In the genomic region with DNA sequence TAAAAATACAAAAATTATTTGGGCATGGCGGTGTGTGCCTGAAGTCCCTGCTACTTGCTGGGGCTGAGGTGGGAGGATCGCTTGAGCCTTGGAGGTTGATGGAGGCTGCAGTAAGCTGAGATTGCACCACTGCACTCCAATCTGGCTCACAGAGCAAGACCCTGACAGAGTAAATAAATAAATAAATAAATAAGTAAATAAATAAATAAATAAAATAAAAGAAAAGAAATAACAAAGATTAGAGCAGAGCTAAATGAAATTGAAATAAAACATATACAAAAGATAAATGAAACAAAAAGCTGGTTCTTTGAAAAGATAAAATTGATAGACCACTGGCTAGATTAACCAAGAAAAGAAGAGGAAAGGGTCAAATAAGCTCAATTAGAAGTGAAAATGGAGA, we compare ENCODE assay signal across 29 cellular contexts.
"Had no signal": no experiment of that assay in that cellular context is flagged by ENCODE, and none has a peak within 500 bp of the region (broad histone marks: within the 10 kb centered on the region; RNA-seq: fewer than 3 reads in every experiment).

No MANE protein-coding gene starts in this region.

- H3K9me3 ChIP-seq: suprapubic skin, testis, thoracic aorta, thyroid gland, tibial artery, tibial nerve, transverse colon, upper lobe of left lung, upper lobe of right lung, uterus, vagina had no signal

- H3K27me3 Mint-ChIP-seq: stimulated activated memory B cell treated with anti-CD40 and anti-IgM and Interleukin-4, amounts not matched to agents 10 μg/mL and 1 μg/mL and 100 μg/mL, for 72 hours; stimulated activated naive CD8-positive, alpha-beta T cell treated with anti-CD3 and anti-CD28 coated beads, Interleukin-15, amount 100 ng/mL, for 72 hours; stimulated activated naive CD8-positive, alpha-beta T cell treated with anti-CD3 and anti-CD28 coated beads, Interleukin-15, Interleukin-2, amounts not matched to agents 100 ng/mL and 50 ng/mL, for 24 hours; type B pancreatic cell had no signal

- FAIRE-seq: urothelium cell line had no signal

- H3K4me1 Mint-ChIP-seq: stimulated activated effector memory CD8-positive, alpha-beta T cell treated with anti-CD3 and anti-CD28 coated beads, Interleukin-12 subunit alpha, Interleukin-12 subunit beta, amount 100 ng/mL, for 72 hours; stimulated activated memory B cell treated with anti-CD40 and anti-IgM and Interleukin-4, amounts not matched to agents 10 μg/mL and 1 μg/mL and 100 μg/mL, for 72 hours; stimulated activated naive B cell treated with anti-CD40 and anti-IgM and Interleukin-4, amounts not matched to agents 10 μg/mL and 1 μg/mL and 100 μg/mL, for 72 hours; stimulated activated naive CD8-positive, alpha-beta T cell treated with anti-CD3 and anti-CD28 coated beads, Interleukin-15, amount 100 ng/mL, for 72 hours had no signal

- H3K4me3 ChIP-seq: stomach, suprapubic skin, testis, thoracic aorta, thyroid gland, tibial artery, tibial nerve, transverse colon, upper lobe of left lung, upper lobe of right lung, uterus, vagina had no signal

- H3K27me3 ChIP-seq: stomach, suprapubic skin, testis, thyroid gland, tibial artery, tibial nerve, transverse colon, upper lobe of left lung, upper lobe of right lung, uterus, vagina had no signal

- H3K4me1 ChIP-seq: stomach, testis, thyroid gland, tibial artery, tibial nerve, transverse colon, upper lobe of left lung, upper lobe of right lung, uterus, vagina had no signal

- DNase-seq: stimulated activated CD4-positive, alpha-beta T cell treated with anti-CD3 and anti-CD28 coated beads, Interleukin-2, amount 100 ng/mL, for 48 hours; stimulated activated CD4-positive, alpha-beta T cell treated with anti-CD3 and anti-CD28 coated beads, Interleukin-4, amount 100 ng/mL, for 1 hour; stimulated activated CD4-positive, alpha-beta T cell treated with anti-CD3 and anti-CD28 coated beads, Interleukin-4, amount 100 ng/mL, for 24 hours; stimulated activated CD4-positive, alpha-beta T cell treated with anti-CD3 and anti-CD28 coated beads, Interleukin-4, amount 100 ng/mL, for 4 hours; stimulated activated CD8-positive, alpha-beta memory T cell treated with anti-CD3 and anti-CD28 coated beads, Interleukin-4, amount 100 ng/mL, for 48 hours; stimulated activated naive B cell treated with anti-CD40 and anti-IgM and Interleukin-4, amounts not matched to agents 10 μg/mL and 1 μg/mL and 100 μg/mL, for 72 hours; stimulated activated naive CD4-positive, alpha-beta T cell; stimulated activated naive CD4-positive, alpha-beta T cell treated with Interleukin-2 at 50 U/mL for 16 hours; stimulated activated naive CD8-positive, alpha-beta T cell treated with anti-CD3 and anti-CD28 coated beads, Interleukin-15, amount 100 ng/mL, for 72 hours; stimulated activated naive CD8-positive, alpha-beta T cell treated with anti-CD3 and anti-CD28 coated beads, Interleukin-15, Interleukin-2, amounts not matched to agents 100 U/mL and 50 U/mL, for 24 hours; stomach; substantia nigra; testis; thyroid gland; tibial artery; transverse colon; trophoblast cell; upper lobe of left lung; upper lobe of right lung; uterus had no signal

- H3K27ac ChIP-seq: stomach, suprapubic skin, testis, thoracic aorta, thyroid gland, tibial artery, tibial nerve, transverse colon, upper lobe of left lung, upper lobe of right lung, uterus, vagina had no signal

- ATAC-seq: stimulated activated effector memory CD8-positive, alpha-beta T cell treated with anti-CD3 and anti-CD28 coated beads, Interleukin-12 subunit alpha, Interleukin-12 subunit beta, amount 100 ng/mL, for 72 hours; stimulated activated memory B cell treated with anti-CD40 and anti-IgM and Interleukin-4, amounts not matched to agents 10 μg/mL and 1 μg/mL and 100 μg/mL, for 72 hours; stimulated activated naive B cell treated with anti-CD40 and anti-IgM and Interleukin-4, amounts not matched to agents 10 μg/mL and 1 μg/mL and 100 μg/mL, for 72 hours; stimulated activated naive CD8-positive, alpha-beta T cell treated with anti-CD3 and anti-CD28 coated beads, Interleukin-15, amount 100 ng/mL, for 72 hours; stimulated activated naive CD8-positive, alpha-beta T cell treated with anti-CD3 and anti-CD28 coated beads, Interleukin-15, Interleukin-2, amounts not matched to agents 100 U/mL and 50 U/mL, for 24 hours; upper lobe of right lung had no signal

- H3K36me3 ChIP-seq: stomach, suprapubic skin, thoracic aorta, thyroid gland, tibial artery, tibial nerve, transverse colon, upper lobe of left lung, upper lobe of right lung, uterus, vagina had no signal

- H3K4me3 Mint-ChIP-seq: stimulated activated effector memory CD8-positive, alpha-beta T cell treated with anti-CD3 and anti-CD28 coated beads, Interleukin-12 subunit alpha, Interleukin-12 subunit beta, amount 100 ng/mL, for 72 hours; stimulated activated memory B cell treated with anti-CD40 and anti-IgM and Interleukin-4, amounts not matched to agents 10 μg/mL and 1 μg/mL and 100 μg/mL, for 72 hours; stimulated activated naive B cell treated with anti-CD40 and anti-IgM and Interleukin-4, amounts not matched to agents 10 μg/mL and 1 μg/mL and 100 μg/mL, for 72 hours; stimulated activated naive CD8-positive, alpha-beta T cell treated with anti-CD3 and anti-CD28 coated beads, Interleukin-15, amount 100 ng/mL, for 72 hours; stimulated activated naive CD8-positive, alpha-beta T cell treated with anti-CD3 and anti-CD28 coated beads, Interleukin-15, Interleukin-2, amounts not matched to agents 100 ng/mL and 50 ng/mL, for 24 hours; type B pancreatic cell had no signal

- H3K36me3 Mint-ChIP-seq: stimulated activated effector memory CD8-positive, alpha-beta T cell treated with anti-CD3 and anti-CD28 coated beads, Interleukin-12 subunit alpha, Interleukin-12 subunit beta, amount 100 ng/mL, for 72 hours; stimulated activated memory B cell treated with anti-CD40 and anti-IgM and Interleukin-4, amounts not matched to agents 10 μg/mL and 1 μg/mL and 100 μg/mL, for 72 hours; stimulated activated naive B cell treated with anti-CD40 and anti-IgM and Interleukin-4, amounts not matched to agents 10 μg/mL and 1 μg/mL and 100 μg/mL, for 72 hours; type B pancreatic cell had no signal

- H3K27ac Mint-ChIP-seq: stimulated activated effector memory CD8-positive, alpha-beta T cell treated with anti-CD3 and anti-CD28 coated beads, Interleukin-12 subunit alpha, Interleukin-12 subunit beta, amount 100 ng/mL, for 72 hours; stimulated activated memory B cell treated with anti-CD40 and anti-IgM and Interleukin-4, amounts not matched to agents 10 μg/mL and 1 μg/mL and 100 μg/mL, for 72 hours; stimulated activated naive B cell treated with anti-CD40 and anti-IgM and Interleukin-4, amounts not matched to agents 10 μg/mL and 1 μg/mL and 100 μg/mL, for 72 hours; stimulated activated naive CD8-positive, alpha-beta T cell treated with anti-CD3 and anti-CD28 coated beads, Interleukin-15, amount 100 ng/mL, for 72 hours; stimulated activated naive CD8-positive, alpha-beta T cell treated with anti-CD3 and anti-CD28 coated beads, Interleukin-15, Interleukin-2, amounts not matched to agents 100 ng/mL and 50 ng/mL, for 24 hours; type B pancreatic cell had no signal

- H3K9me3 Mint-ChIP-seq: stimulated activated effector memory CD8-positive, alpha-beta T cell treated with anti-CD3 and anti-CD28 coated beads, Interleukin-12 subunit alpha, Interleukin-12 subunit beta, amount 100 ng/mL, for 72 hours; stimulated activated memory B cell treated with anti-CD40 and anti-IgM and Interleukin-4, amounts not matched to agents 10 μg/mL and 1 μg/mL and 100 μg/mL, for 72 hours; stimulated activated naive B cell treated with anti-CD40 and anti-IgM and Interleukin-4, amounts not matched to agents 10 μg/mL and 1 μg/mL and 100 μg/mL, for 72 hours; stimulated activated naive CD8-positive, alpha-beta T cell treated with anti-CD3 and anti-CD28 coated beads, Interleukin-15, amount 100 ng/mL, for 72 hours; stimulated activated naive CD8-positive, alpha-beta T cell treated with anti-CD3 and anti-CD28 coated beads, Interleukin-15, Interleukin-2, amounts not matched to agents 100 ng/mL and 50 ng/mL, for 24 hours; type B pancreatic cell had no signal
